In genomic region chr19:530133-531008, GRCh38 we compare ENCODE assay signal across 9 cellular contexts. TPM values are rescaled to one million over a fixed set of nuclear protein-coding genes. Genes with fewer than 3 reads are reported as not detected.
DNase-seq lines count a peak whose midpoint lies in the region; TF ChIP-seq lines count a peak whose summit lies in the region.
"Had no signal": no experiment of that assay in that cellular context is flagged by ENCODE, and none has a peak within 500 bp of the region (broad histone marks: within the 10 kb centered on the region; RNA-seq: fewer than 3 reads in every experiment).

No MANE protein-coding gene starts in this region.

- peaks cover 5 to 16% (median 7%) of the 10 kb centered on the region in 11 experiments for H3K36me3 ChIP-seq in BLaER1 treated with 17β-estradiol and CSF1 and Interleukin-3, amounts not matched to agents 10 nM and 100 nM
- H3K36me3 ChIP-seq in effector memory CD4-positive, alpha-beta T cell (ENCODE audit: control insufficient read depth, insufficient read depth, low read length), result peaks cover 4% of the 10 kb centered on the region

- peak overlapping the region; percentile 64 for H3K27ac Mint-ChIP-seq in nephron progenitor cell

- H3K27ac ChIP-seq in BLaER1 treated with 17β-estradiol and CSF1 and Interleukin-3, amounts not matched to agents 10 nM and 100 nM, result peak overlapping the region in 10 of 11 experiments; percentile 80 to 93 (median 87); a peak in 21 of 22 replicates
- peak overlapping the region; percentile 86 for H3K27ac ChIP-seq in effector memory CD4-positive, alpha-beta T cell (ENCODE audit: insufficient read depth, low read length, poor library complexity, severe bottlenecking)

- no peak for TF ChIP-seq CTCF in nephron progenitor cell (IDR thresholded peaks at IDR 0.05)

- peak; percentile 16 for DNase-seq in NCI-H774 (lab: John Stamatoyannopoulos, UW)
- DNase-seq in effector memory CD4-positive, alpha-beta T cell, result no peak
- no peak for DNase-seq in nephron progenitor cell
- no peak for DNase-seq in activated CD4-positive, CD25-positive, alpha-beta regulatory T cell (lab: John Stamatoyannopoulos, UW)
- DNase-seq in DMS 273 (lab: John Stamatoyannopoulos, UW; ENCODE audit: unreplicated experiment), result no peak
- DNase-seq in SHP77 treated with DMSO at 0.1 percent for 48 hours (lab: John Stamatoyannopoulos, UW), result no peak
- no peak for DNase-seq in G401 (ENCODE audit: low spot score)

- H3K9ac ChIP-seq in BLaER1 treated with 17β-estradiol and CSF1 and Interleukin-3, amounts not matched to agents 10 nM and 100 nM, result peak overlapping the region; percentile 85 to 96 (median 92)

- no peaks in the 10 kb centered on the region for H3K27me3 ChIP-seq in BLaER1 treated with 17β-estradiol and CSF1 and Interleukin-3, amounts not matched to agents 10 nM and 100 nM
- peaks cover 1% of the 10 kb centered on the region for H3K27me3 ChIP-seq in effector memory CD4-positive, alpha-beta T cell (replicated peaks; ENCODE audit: control insufficient read depth, insufficient read depth, low read length, poor library complexity, severe bottlenecking)

- H3K27me3 Mint-ChIP-seq in nephron progenitor cell (ENCODE audit: low read depth, poor library complexity), result no peaks in the 10 kb centered on the region

- no peaks in the 10 kb centered on the region for H3K9me3 ChIP-seq in BLaER1 treated with 17β-estradiol and CSF1 and Interleukin-3, amounts not matched to agents 10 nM and 100 nM (replicated peaks in 1 of 11)
- no peaks in the 10 kb centered on the region for H3K9me3 ChIP-seq in effector memory CD4-positive, alpha-beta T cell (ENCODE audit: control insufficient read depth, low read length)

- in situ Hi-C loops in G401 (cut with HindIII; ENCODE audit: low sequenced_read_pairs), result no loop called here

- H3K4me2 ChIP-seq in BLaER1 treated with 17β-estradiol and CSF1 and Interleukin-3, amounts not matched to agents 10 nM and 100 nM, result peak overlapping the region; percentile 77 to 95 (median 88)

- H3K9me3 Mint-ChIP-seq in nephron progenitor cell, result no peaks in the 10 kb centered on the region

- H3K4me3 Mint-ChIP-seq in nephron progenitor cell, result peak overlapping the region; percentile 80

- H3K4me1 Mint-ChIP-seq in nephron progenitor cell, result peaks cover 49% of the 10 kb centered on the region

- peaks cover 20 to 37% (median 35%) of the 10 kb centered on the region in 11 experiments for H4K20me1 ChIP-seq in BLaER1 treated with 17β-estradiol and CSF1 and Interleukin-3, amounts not matched to agents 10 nM and 100 nM

- peak overlapping the region; percentile 80 to 100 (median 96) for H3K4me3 ChIP-seq in BLaER1 treated with 17β-estradiol and CSF1 and Interleukin-3, amounts not matched to agents 10 nM and 100 nM
- H3K4me3 ChIP-seq in effector memory CD4-positive, alpha-beta T cell (ENCODE audit: insufficient read depth, low read depth, low read length, poor library complexity, severe bottlenecking), result peak overlapping the region; percentile 71

- H3K4me1 ChIP-seq in BLaER1 treated with 17β-estradiol and CSF1 and Interleukin-3, amounts not matched to agents 10 nM and 100 nM, result peaks cover 18 to 34% (median 22%) of the 10 kb centered on the region in 10 experiments
- H3K4me1 ChIP-seq in effector memory CD4-positive, alpha-beta T cell (ENCODE audit: control insufficient read depth, insufficient read depth, low read length, poor library complexity, severe bottlenecking), result peaks cover 16% of the 10 kb centered on the region

- H3K36me3 Mint-ChIP-seq in nephron progenitor cell (ENCODE audit: low read depth), result no peaks in the 10 kb centered on the region

RNA-seq across cellular contexts. Expression of gene CDC34, which starts 1.2 kb away (rescaled TPM):
- total RNA-seq in G401 (2014; rRNA removed; shearing (Covaris generic)), result 178 and 208 TPM in 2 replicates

RNA-seq across cellular contexts. Expression of gene GZMM, which starts 13.5 kb away (rescaled TPM):
- 0.17 and 0.74 TPM in 2 replicates for total RNA-seq in G401 (2014; rRNA removed; shearing (Covaris generic))
- total RNA-seq: occipital lobe had no signal

RNA-seq across cellular contexts. Expression of gene TPGS1, which starts 23.1 kb away (rescaled TPM):
- 89.0 and 129 TPM in 2 replicates for total RNA-seq in G401 (2014; rRNA removed; shearing (Covaris generic))

RNA-seq across cellular contexts. Expression of gene MADCAM1, which starts 34.1 kb away (rescaled TPM):
- total RNA-seq in G401 (2014; rRNA removed; shearing (Covaris generic)), result 0.14 TPM in 1 of 2 replicates, not detected in the other

RNA-seq across cellular contexts. Expression of gene BSG, which starts 42.0 kb away (rescaled TPM):
- total RNA-seq in G401 (2014; rRNA removed; shearing (Covaris generic)), result 618 and 674 TPM in 2 replicates
